Comparison of ENCODE assay signal across 1 cellular context in the genomic region with DNA sequence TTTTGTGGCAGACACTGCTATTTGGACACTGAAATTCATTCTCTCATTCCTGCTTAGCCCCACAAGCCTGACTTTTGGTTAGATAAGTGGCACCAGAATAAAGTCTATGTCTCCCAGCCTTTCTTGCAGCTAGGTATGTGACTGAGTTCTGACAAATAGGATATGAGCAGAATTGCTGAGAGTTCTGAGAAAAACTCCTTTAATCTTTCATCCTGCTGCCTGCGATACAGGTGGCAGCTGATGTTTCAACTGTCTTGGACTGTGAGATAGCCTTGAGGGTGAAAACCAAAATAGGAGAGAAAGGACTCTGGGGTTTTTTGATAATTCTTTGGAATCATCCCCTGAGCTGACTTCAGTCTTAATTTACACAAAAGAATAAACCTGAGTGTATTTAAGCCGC.
TF ChIP-seq lines count a peak whose summit lies in the region.

No MANE protein-coding gene starts in this region.

TF ChIP-seq in K562, 482 proteins besides CTCF, POLR2A, EP300 and RAD21 (continued from another document and continues in another):
- TF ChIP-seq, protein P1, sequence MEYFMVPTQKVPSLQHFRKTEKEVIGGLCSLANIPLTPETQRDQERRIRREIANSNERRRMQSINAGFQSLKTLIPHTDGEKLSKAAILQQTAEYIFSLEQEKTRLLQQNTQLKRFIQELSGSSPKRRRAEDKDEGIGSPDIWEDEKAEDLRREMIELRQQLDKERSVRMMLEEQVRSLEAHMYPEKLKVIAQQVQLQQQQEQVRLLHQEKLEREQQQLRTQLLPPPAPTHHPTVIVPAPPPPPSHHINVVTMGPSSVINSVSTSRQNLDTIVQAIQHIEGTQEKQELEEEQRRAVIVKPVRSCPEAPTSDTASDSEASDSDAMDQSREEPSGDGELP (CRISPR knock-in tag; IDR thresholded peaks at IDR 0.05; ENCODE audit: borderline replicate concordance): peak; percentile 46; the same call in 1 of the 2 replicates
- TF ChIP-seq, protein P2, sequence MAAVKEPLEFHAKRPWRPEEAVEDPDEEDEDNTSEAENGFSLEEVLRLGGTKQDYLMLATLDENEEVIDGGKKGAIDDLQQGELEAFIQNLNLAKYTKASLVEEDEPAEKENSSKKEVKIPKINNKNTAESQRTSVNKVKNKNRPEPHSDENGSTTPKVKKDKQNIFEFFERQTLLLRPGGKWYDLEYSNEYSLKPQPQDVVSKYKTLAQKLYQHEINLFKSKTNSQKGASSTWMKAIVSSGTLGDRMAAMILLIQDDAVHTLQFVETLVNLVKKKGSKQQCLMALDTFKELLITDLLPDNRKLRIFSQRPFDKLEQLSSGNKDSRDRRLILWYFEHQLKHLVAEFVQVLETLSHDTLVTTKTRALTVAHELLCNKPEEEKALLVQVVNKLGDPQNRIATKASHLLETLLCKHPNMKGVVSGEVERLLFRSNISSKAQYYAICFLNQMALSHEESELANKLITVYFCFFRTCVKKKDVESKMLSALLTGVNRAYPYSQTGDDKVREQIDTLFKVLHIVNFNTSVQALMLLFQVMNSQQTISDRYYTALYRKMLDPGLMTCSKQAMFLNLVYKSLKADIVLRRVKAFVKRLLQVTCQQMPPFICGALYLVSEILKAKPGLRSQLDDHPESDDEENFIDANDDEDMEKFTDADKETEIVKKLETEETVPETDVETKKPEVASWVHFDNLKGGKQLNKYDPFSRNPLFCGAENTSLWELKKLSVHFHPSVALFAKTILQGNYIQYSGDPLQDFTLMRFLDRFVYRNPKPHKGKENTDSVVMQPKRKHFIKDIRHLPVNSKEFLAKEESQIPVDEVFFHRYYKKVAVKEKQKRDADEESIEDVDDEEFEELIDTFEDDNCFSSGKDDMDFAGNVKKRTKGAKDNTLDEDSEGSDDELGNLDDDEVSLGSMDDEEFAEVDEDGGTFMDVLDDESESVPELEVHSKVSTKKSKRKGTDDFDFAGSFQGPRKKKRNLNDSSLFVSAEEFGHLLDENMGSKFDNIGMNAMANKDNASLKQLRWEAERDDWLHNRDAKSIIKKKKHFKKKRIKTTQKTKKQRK (IDR thresholded peaks at IDR 0.05; ENCODE audit: borderline replicate concordance, low read depth, low read length): no peak
- TF ChIP-seq RUNX1 (IDR thresholded peaks at IDR 0.05; ENCODE audit: low read depth) (no peak), GABPA (tag; conservative IDR thresholded peaks at IDR 0.05; ENCODE audit: low read depth) (no peak), HMGN3 (IDR thresholded peaks at IDR 0.05; ENCODE audit: borderline replicate concordance, extremely low read depth, insufficient read length, low read depth, low read length) (no peak), MTF1 (CRISPR knock-in tag; IDR thresholded peaks at IDR 0.05; ENCODE audit: borderline replicate concordance) (no peak), GATA2 (CRISPR knock-in tag; IDR thresholded peaks at IDR 0.05) (peak; percentile 92), MTA2 (IDR thresholded peaks at IDR 0.05; ENCODE audit: low read depth) (peak; percentile 95), EWSR1 (IDR thresholded peaks at IDR 0.05; ENCODE audit: borderline replicate concordance, low read depth, partially characterized antibody) (no peak), CCNT2 (IDR thresholded peaks at IDR 0.05; ENCODE audit: borderline replicate concordance, extremely low read depth, insufficient read length, low read depth, low read length) (peak; percentile 91), NFRKB (IDR thresholded peaks at IDR 0.05; ENCODE audit: low read depth) (no peak), RHOXF2B (CRISPR knock-in tag; conservative IDR thresholded peaks at IDR 0.05) (no peak), POLR2AphosphoS5 (IDR thresholded peaks at IDR 0.05; ENCODE audit: control insufficient read depth, insufficient read depth, low read depth, low read length) (peak; percentile 96), NRF1 (conservative IDR thresholded peaks at IDR 0.05 in 1 of 2, IDR thresholded peaks at IDR 0.05 in 1 of 2) (no peak), RCOR1 (IDR thresholded peaks at IDR 0.05; ENCODE audit: borderline replicate concordance in 1 of 2, low read depth in 2 of 2, low read length in 2 of 2) (peak; percentile 83 to 88; a peak in 3 of 4 replicates), ADNP (tag; IDR thresholded peaks at IDR 0.05) (no peak), HDAC3 (IDR thresholded peaks at IDR 0.05; ENCODE audit: borderline replicate concordance, partially characterized antibody) (peak; percentile 94), NELFE (IDR thresholded peaks at IDR 0.05; ENCODE audit: insufficient read depth, insufficient read length) (no peak), SP2 (IDR thresholded peaks at IDR 0.05; ENCODE audit: extremely low read depth, low read depth, low read length, poor library complexity, severe bottlenecking) (no peak), NFE2 (IDR thresholded peaks at IDR 0.05; ENCODE audit: low read depth) (no peak), GTF2A2 (tag; IDR thresholded peaks at IDR 0.05) (no peak), KHSRP (IDR thresholded peaks at IDR 0.05) (peak; percentile 68), GATAD2B (IDR thresholded peaks at IDR 0.05; ENCODE audit: borderline replicate concordance) (peak; percentile 68; the same call in 1 of the 2 replicates), FOXJ2 (tag; IDR thresholded peaks at IDR 0.05) (no peak), ZNF311 (CRISPR knock-in tag; IDR thresholded peaks at IDR 0.05) (0 out of 2 replicates have a peak, but pooled peaks have one; percentile 34), ZNF778 (CRISPR knock-in tag; IDR thresholded peaks at IDR 0.05) (no peak), TCF7 (IDR thresholded peaks at IDR 0.05; ENCODE audit: borderline replicate concordance) (peak; percentile 74), SOX6 (IDR thresholded peaks at IDR 0.05) (peak; percentile 91), ZFP36 (IDR thresholded peaks at IDR 0.05; ENCODE audit: low read depth, low read length, partially characterized antibody) (no peak), RBM25 (IDR thresholded peaks at IDR 0.05; ENCODE audit: low read depth, low read length, severe bottlenecking) (peak; percentile 7), TCF3 (CRISPR knock-in tag; IDR thresholded peaks at IDR 0.05) (peak; percentile 99), IRF2 (CRISPR knock-in tag; IDR thresholded peaks at IDR 0.05) (no peak), TOE1 (IDR thresholded peaks at IDR 0.05; ENCODE audit: borderline replicate concordance) (no peak), TOE1 (CRISPR knock-in tag; IDR thresholded peaks at IDR 0.05; ENCODE audit: borderline replicate concordance, low read depth) (no peak), SRF (CRISPR knock-in tag; IDR thresholded peaks at IDR 0.05) (peak in 1 of 2 experiments; percentile 63; a peak in 1 of 4 replicates), SMARCC2 (IDR thresholded peaks at IDR 0.05; ENCODE audit: low read depth) (peak; percentile 80; the same call in 1 of the 2 replicates), CC2D1A (IDR thresholded peaks at IDR 0.05) (peak; percentile 97; the same call in 1 of the 2 replicates), CBFA2T3 (IDR thresholded peaks at IDR 0.05) (peak; percentile 99), SNRNP70 (optimal IDR thresholded peaks at IDR 0.05; ENCODE audit: low read depth, low read length) (no peak)
- TF ChIP-seq, protein P3, sequence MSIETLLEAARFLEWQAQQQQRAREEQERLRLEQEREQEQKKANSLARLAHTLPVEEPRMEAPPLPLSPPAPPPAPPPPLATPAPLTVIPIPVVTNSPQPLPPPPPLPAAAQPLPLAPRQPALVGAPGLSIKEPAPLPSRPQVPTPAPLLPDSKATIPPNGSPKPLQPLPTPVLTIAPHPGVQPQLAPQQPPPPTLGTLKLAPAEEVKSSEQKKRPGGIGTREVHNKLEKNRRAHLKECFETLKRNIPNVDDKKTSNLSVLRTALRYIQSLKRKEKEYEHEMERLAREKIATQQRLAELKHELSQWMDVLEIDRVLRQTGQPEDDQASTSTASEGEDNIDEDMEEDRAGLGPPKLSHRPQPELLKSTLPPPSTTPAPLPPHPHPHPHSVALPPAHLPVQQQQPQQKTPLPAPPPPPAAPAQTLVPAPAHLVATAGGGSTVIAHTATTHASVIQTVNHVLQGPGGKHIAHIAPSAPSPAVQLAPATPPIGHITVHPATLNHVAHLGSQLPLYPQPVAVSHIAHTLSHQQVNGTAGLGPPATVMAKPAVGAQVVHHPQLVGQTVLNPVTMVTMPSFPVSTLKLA (conservative IDR thresholded peaks at IDR 0.05): peak; percentile 16 to 57; a peak in 2 of 4 replicates
- TF ChIP-seq, protein P4, sequence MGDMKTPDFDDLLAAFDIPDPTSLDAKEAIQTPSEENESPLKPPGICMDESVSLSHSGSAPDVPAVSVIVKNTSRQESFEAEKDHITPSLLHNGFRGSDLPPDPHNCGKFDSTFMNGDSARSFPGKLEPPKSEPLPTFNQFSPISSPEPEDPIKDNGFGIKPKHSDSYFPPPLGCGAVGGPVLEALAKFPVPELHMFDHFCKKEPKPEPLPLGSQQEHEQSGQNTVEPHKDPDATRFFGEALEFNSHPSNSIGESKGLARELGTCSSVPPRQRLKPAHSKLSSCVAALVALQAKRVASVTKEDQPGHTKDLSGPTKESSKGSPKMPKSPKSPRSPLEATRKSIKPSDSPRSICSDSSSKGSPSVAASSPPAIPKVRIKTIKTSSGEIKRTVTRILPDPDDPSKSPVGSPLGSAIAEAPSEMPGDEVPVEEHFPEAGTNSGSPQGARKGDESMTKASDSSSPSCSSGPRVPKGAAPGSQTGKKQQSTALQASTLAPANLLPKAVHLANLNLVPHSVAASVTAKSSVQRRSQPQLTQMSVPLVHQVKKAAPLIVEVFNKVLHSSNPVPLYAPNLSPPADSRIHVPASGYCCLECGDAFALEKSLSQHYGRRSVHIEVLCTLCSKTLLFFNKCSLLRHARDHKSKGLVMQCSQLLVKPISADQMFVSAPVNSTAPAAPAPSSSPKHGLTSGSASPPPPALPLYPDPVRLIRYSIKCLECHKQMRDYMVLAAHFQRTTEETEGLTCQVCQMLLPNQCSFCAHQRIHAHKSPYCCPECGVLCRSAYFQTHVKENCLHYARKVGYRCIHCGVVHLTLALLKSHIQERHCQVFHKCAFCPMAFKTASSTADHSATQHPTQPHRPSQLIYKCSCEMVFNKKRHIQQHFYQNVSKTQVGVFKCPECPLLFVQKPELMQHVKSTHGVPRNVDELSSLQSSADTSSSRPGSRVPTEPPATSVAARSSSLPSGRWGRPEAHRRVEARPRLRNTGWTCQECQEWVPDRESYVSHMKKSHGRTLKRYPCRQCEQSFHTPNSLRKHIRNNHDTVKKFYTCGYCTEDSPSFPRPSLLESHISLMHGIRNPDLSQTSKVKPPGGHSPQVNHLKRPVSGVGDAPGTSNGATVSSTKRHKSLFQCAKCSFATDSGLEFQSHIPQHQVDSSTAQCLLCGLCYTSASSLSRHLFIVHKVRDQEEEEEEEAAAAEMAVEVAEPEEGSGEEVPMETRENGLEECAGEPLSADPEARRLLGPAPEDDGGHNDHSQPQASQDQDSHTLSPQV (IDR thresholded peaks at IDR 0.05): no peak
- TF ChIP-seq, protein P5, sequence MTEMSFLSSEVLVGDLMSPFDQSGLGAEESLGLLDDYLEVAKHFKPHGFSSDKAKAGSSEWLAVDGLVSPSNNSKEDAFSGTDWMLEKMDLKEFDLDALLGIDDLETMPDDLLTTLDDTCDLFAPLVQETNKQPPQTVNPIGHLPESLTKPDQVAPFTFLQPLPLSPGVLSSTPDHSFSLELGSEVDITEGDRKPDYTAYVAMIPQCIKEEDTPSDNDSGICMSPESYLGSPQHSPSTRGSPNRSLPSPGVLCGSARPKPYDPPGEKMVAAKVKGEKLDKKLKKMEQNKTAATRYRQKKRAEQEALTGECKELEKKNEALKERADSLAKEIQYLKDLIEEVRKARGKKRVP (CRISPR knock-in tag; IDR thresholded peaks at IDR 0.05): 0 out of 2 replicates have a peak, but pooled peaks have one; percentile 26
- TF ChIP-seq, protein P6, sequence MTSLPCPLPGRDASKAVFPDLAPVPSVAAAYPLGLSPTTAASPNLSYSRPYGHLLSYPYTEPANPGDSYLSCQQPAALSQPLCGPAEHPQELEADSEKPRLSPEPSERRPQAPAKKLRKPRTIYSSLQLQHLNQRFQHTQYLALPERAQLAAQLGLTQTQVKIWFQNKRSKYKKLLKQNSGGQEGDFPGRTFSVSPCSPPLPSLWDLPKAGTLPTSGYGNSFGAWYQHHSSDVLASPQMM (CRISPR knock-in tag; IDR thresholded peaks at IDR 0.05): no peak
- TF ChIP-seq, protein P7, sequence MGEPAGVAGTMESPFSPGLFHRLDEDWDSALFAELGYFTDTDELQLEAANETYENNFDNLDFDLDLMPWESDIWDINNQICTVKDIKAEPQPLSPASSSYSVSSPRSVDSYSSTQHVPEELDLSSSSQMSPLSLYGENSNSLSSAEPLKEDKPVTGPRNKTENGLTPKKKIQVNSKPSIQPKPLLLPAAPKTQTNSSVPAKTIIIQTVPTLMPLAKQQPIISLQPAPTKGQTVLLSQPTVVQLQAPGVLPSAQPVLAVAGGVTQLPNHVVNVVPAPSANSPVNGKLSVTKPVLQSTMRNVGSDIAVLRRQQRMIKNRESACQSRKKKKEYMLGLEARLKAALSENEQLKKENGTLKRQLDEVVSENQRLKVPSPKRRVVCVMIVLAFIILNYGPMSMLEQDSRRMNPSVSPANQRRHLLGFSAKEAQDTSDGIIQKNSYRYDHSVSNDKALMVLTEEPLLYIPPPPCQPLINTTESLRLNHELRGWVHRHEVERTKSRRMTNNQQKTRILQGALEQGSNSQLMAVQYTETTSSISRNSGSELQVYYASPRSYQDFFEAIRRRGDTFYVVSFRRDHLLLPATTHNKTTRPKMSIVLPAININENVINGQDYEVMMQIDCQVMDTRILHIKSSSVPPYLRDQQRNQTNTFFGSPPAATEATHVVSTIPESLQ (CRISPR knock-in tag; IDR thresholded peaks at IDR 0.05): no peak
- TF ChIP-seq, protein P8, sequence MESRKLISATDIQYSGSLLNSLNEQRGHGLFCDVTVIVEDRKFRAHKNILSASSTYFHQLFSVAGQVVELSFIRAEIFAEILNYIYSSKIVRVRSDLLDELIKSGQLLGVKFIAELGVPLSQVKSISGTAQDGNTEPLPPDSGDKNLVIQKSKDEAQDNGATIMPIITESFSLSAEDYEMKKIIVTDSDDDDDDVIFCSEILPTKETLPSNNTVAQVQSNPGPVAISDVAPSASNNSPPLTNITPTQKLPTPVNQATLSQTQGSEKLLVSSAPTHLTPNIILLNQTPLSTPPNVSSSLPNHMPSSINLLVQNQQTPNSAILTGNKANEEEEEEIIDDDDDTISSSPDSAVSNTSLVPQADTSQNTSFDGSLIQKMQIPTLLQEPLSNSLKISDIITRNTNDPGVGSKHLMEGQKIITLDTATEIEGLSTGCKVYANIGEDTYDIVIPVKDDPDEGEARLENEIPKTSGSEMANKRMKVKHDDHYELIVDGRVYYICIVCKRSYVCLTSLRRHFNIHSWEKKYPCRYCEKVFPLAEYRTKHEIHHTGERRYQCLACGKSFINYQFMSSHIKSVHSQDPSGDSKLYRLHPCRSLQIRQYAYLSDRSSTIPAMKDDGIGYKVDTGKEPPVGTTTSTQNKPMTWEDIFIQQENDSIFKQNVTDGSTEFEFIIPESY (CRISPR knock-in tag; IDR thresholded peaks at IDR 0.05): no peak
- TF ChIP-seq, protein P9, sequence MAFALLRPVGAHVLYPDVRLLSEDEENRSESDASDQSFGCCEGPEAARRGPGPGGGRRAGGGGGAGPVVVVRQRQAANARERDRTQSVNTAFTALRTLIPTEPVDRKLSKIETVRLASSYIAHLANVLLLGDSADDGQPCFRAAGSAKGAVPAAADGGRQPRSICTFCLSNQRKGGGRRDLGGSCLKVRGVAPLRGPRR (CRISPR knock-in tag; IDR thresholded peaks at IDR 0.05): no peak
- TF ChIP-seq, protein P10, sequence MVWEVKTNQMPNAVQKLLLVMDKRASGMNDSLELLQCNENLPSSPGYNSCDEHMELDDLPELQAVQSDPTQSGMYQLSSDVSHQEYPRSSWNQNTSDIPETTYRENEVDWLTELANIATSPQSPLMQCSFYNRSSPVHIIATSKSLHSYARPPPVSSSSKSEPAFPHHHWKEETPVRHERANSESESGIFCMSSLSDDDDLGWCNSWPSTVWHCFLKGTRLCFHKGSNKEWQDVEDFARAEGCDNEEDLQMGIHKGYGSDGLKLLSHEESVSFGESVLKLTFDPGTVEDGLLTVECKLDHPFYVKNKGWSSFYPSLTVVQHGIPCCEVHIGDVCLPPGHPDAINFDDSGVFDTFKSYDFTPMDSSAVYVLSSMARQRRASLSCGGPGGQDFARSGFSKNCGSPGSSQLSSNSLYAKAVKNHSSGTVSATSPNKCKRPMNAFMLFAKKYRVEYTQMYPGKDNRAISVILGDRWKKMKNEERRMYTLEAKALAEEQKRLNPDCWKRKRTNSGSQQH (CRISPR knock-in tag; IDR thresholded peaks at IDR 0.05): no peak
